1 cellular context compared by ENCODE assay signal in genomic region chr16:85419503-85420408, GRCh38.
A peak's percentile ranks its signal among the peaks of the same experiment; 100 is the strongest.
TF ChIP-seq lines count a peak whose summit lies in the region.

No MANE protein-coding gene starts in this region.

TF ChIP-seq in HepG2, 621 proteins besides CTCF, POLR2A, EP300 and RAD21 (continued from another document):
- no peak for TF ChIP-seq ZBTB40 (IDR thresholded peaks at IDR 0.05)
- TF ChIP-seq ZBTB40 (CRISPR knock-in tag; IDR thresholded peaks at IDR 0.05) = 0 out of 2 replicates have a peak, but pooled peaks have one; percentile 5
- no peak for TF ChIP-seq CENPX (CRISPR knock-in tag; IDR thresholded peaks at IDR 0.05)
- TF ChIP-seq ZFP41 (CRISPR knock-in tag; IDR thresholded peaks at IDR 0.05; ENCODE audit: borderline replicate concordance) = no peak
- TF ChIP-seq THAP8 (CRISPR knock-in tag; IDR thresholded peaks at IDR 0.05; ENCODE audit: borderline replicate concordance) = no peak
- no peak for TF ChIP-seq FOXJ3 (CRISPR knock-in tag; IDR thresholded peaks at IDR 0.05; ENCODE audit: borderline replicate concordance)
- TF ChIP-seq PHF8 (CRISPR knock-in tag; IDR thresholded peaks at IDR 0.05) = 0 out of 2 replicates have a peak, but pooled peaks have one; percentile 1
- no peak for TF ChIP-seq ZNF251 (CRISPR knock-in tag; IDR thresholded peaks at IDR 0.05)
